In the genomic region with DNA sequence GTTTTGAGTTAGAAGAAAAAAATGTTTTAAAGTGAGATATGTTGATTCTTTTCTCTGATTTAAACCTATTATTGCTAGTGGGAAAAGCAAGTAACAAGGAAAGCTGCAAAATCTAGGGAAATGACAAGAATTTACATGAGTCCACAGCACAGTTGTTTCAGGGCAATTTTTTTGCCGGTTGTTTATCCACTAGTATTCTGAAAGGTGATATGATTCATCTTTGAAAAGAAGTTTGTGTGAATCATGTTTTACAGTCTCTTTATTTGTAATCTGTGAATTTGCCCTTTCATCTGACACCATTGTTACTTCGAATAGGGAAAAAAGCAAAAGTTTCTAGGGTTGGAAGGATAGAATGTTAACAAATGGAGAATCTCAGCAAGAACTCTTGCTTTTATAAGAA, we compare ENCODE assay signal across 17 cellular contexts.
DNase-seq lines count a peak whose midpoint lies in the region; TF ChIP-seq lines count a peak whose summit lies in the region.
"Had no signal": no experiment of that assay in that cellular context is flagged by ENCODE, and none has a peak within 500 bp of the region (broad histone marks: within the 10 kb centered on the region; RNA-seq: fewer than 3 reads in every experiment).

No MANE protein-coding gene starts in this region.

- H3K4me1 Mint-ChIP-seq in MCF 10A (ENCODE audit: insufficient read depth, unreplicated experiment), result peaks cover 18% of the 10 kb centered on the region
- H3K4me1 Mint-ChIP-seq: IgD-negative memory B cell; naive thymus-derived CD8-positive, alpha-beta T cell; WTC11 had no signal

- CTCF ChIA-PET in MCF 10A (lab: Yijun Ruan, JAX) (no interaction called here), OCI-LY7 (lab: Charles Lee; ENCODE audit: unreplicated experiment) (no interaction called here)

- H3K4me3 ChIP-seq in breast epithelium (no peak overlapping the region), foreskin fibroblast (ENCODE audit: low read depth in 1 of 2, low read length in 2 of 2) (no peak overlapping the region), OCI-LY7 (ENCODE audit: low read depth, low read length, poor library complexity, severe bottlenecking) (no peak overlapping the region)

- peak overlapping the region; percentile 64 for H3K27ac Mint-ChIP-seq in MCF 10A (ENCODE audit: low read depth, unreplicated experiment)
- H3K27ac Mint-ChIP-seq: brain; IgD-negative memory B cell; naive thymus-derived CD8-positive, alpha-beta T cell; WTC11 had no signal

- H2AFZ ChIP-seq in OCI-LY7 (ENCODE audit: low read length), result no peak overlapping the region

- no peaks in the 10 kb centered on the region for H3K9me3 Mint-ChIP-seq in MCF 10A (ENCODE audit: unreplicated experiment)

- TF ChIP-seq CTCF in MCF 10A (IDR thresholded peaks at IDR 0.05; ENCODE audit: unreplicated experiment), result no peak
- TF ChIP-seq CTCF in breast epithelium (IDR thresholded peaks at IDR 0.05), result no peak
- TF ChIP-seq CTCF in foreskin fibroblast (IDR thresholded peaks at IDR 0.05; ENCODE audit: low read depth, low read length), result no peak
- TF ChIP-seq CTCF in OCI-LY7 (conservative IDR thresholded peaks at IDR 0.05; ENCODE audit: low read length), result no peak

- TF ChIP-seq POLR2A in breast epithelium (IDR thresholded peaks at IDR 0.05), result no peak

- no peaks in the 10 kb centered on the region for H3K9me2 ChIP-seq in OCI-LY7 (ENCODE audit: insufficient read depth, low read length)

- no peaks in the 10 kb centered on the region for H3K79me2 ChIP-seq in OCI-LY7 (ENCODE audit: insufficient read depth, low read depth, low read length)

- no peaks in the 10 kb centered on the region for H3K27me3 ChIP-seq in breast epithelium

- H3K9me3 ChIP-seq in breast epithelium (no peaks in the 10 kb centered on the region), OCI-LY7 (ENCODE audit: low read length) (no peaks in the 10 kb centered on the region)

- H3K4me2 ChIP-seq in OCI-LY7 (ENCODE audit: low read length), result no peak overlapping the region

- H4K20me1 ChIP-seq in OCI-LY7 (ENCODE audit: insufficient read depth, low read length), result no peaks in the 10 kb centered on the region

- H3K36me3 ChIP-seq in breast epithelium (no peaks in the 10 kb centered on the region), OCI-LY7 (ENCODE audit: insufficient read depth, low read length) (no peaks in the 10 kb centered on the region)

- no peaks in the 10 kb centered on the region for H3K27me3 Mint-ChIP-seq in MCF 10A (ENCODE audit: insufficient read depth, unreplicated experiment)
- H3K27me3 Mint-ChIP-seq: brain; IgD-negative memory B cell; naive thymus-derived CD8-positive, alpha-beta T cell had no signal

- intact Hi-C loops in MCF 10A (cut with micrococcal nuclease) (no loop called here), breast epithelium (cut with DNase I; ENCODE audit: low total_unique reads) (no loop called here), OCI-LY7 (cut with micrococcal nuclease; ENCODE audit: unreplicated experiment) (no loop called here)

- no peak overlapping the region for H3K4me3 Mint-ChIP-seq in MCF 10A (ENCODE audit: unreplicated experiment)
- H3K4me3 Mint-ChIP-seq: brain; IgD-negative memory B cell; naive thymus-derived CD8-positive, alpha-beta T cell; WTC11 had no signal

- H3K27ac ChIP-seq in breast epithelium (no peak overlapping the region), OCI-LY7 (ENCODE audit: low read depth, low read length, poor library complexity, severe bottlenecking) (no peak overlapping the region)

- POLR2A ChIA-PET in MCF 10A (lab: Yijun Ruan, JAX) (interaction anchor here (0.7 kb wide), 1 partner anchor 9 kb away, joined by 3 read pairs; no protein-coding TSS in a partner anchor), OCI-LY7 (lab: Charles Lee) (no interaction called here)

- BruUV-seq in MCF 10A (replicated peaks; lab: Mats Ljungman, UMichigan), result no TSS peak
- BruUV-seq in OCI-LY7 (replicated peaks; lab: Mats Ljungman, UMichigan), result no TSS peak

- H3K36me3 Mint-ChIP-seq in MCF 10A (ENCODE audit: insufficient read depth, unreplicated experiment), result no peaks in the 10 kb centered on the region
- H3K36me3 Mint-ChIP-seq: brain; IgD-negative memory B cell; naive thymus-derived CD8-positive, alpha-beta T cell had no signal

- H3K4me1 ChIP-seq in breast epithelium, result no peaks in the 10 kb centered on the region
- H3K4me1 ChIP-seq in OCI-LY7 (ENCODE audit: insufficient read depth, low read length, poor library complexity, severe bottlenecking), result no peaks in the 10 kb centered on the region

- DNase-seq in MCF 10A (ENCODE audit: unreplicated experiment), result peak; percentile 38
- DNase-seq in breast epithelium (ENCODE audit: low spot score in 2 of 2), result no peak
- peak; percentile 77 for DNase-seq in amniotic epithelial cell (ENCODE audit: low read depth)
- peak; percentile 38 to 53 for DNase-seq in foreskin fibroblast
- DNase-seq in central memory CD4-positive, alpha-beta T cell, result no peak
- no peak for DNase-seq in activated effector memory CD4-positive, alpha-beta T cell treated with Interleukin-2 at 50 U/mL for 16 hours
- no peak for DNase-seq in SIG-M5 treated with dmso at 0.1 percent for 504 hours (lab: John Stamatoyannopoulos, UW; ENCODE audit: unreplicated experiment)
- DNase-seq in OCI-LY7 (ENCODE audit: low spot score), result no peak
- DNase-seq: 8988T; activated gamma-delta T cell treated with Interleukin-2 at 50 U/mL for 16 hours; naive thymus-derived CD8-positive, alpha-beta T cell; NCI-H1092 treated with DMSO at 0.1 percent for 48 hours; NCI-H2227 treated with DMSO at 0.1 percent for 48 hours; stimulated activated CD4-positive, alpha-beta T cell treated with anti-CD3 and anti-CD28 coated beads, Interleukin-4, amount 100 ng/mL, for 4 hours had no signal

Comparison
In these comparisons a context has a peak if more than half of its experiments do, and no peak if none do; other contexts are left out.
1. DNase-seq: peak in MCF 10A (single experiment), amniotic epithelial cell (single experiment) and foreskin fibroblast (2 of 2); none in breast epithelium (0 of 2), central memory CD4-positive, alpha-beta T cell (single experiment), activated effector memory CD4-positive, alpha-beta T cell treated with Interleukin-2 at 50 U/mL for 16 hours (single experiment), SIG-M5 treated with dmso at 0.1 percent for 504 hours (single experiment) and OCI-LY7 (single experiment).